ENCODE assay signal across 11 cellular contexts in the genomic region with DNA sequence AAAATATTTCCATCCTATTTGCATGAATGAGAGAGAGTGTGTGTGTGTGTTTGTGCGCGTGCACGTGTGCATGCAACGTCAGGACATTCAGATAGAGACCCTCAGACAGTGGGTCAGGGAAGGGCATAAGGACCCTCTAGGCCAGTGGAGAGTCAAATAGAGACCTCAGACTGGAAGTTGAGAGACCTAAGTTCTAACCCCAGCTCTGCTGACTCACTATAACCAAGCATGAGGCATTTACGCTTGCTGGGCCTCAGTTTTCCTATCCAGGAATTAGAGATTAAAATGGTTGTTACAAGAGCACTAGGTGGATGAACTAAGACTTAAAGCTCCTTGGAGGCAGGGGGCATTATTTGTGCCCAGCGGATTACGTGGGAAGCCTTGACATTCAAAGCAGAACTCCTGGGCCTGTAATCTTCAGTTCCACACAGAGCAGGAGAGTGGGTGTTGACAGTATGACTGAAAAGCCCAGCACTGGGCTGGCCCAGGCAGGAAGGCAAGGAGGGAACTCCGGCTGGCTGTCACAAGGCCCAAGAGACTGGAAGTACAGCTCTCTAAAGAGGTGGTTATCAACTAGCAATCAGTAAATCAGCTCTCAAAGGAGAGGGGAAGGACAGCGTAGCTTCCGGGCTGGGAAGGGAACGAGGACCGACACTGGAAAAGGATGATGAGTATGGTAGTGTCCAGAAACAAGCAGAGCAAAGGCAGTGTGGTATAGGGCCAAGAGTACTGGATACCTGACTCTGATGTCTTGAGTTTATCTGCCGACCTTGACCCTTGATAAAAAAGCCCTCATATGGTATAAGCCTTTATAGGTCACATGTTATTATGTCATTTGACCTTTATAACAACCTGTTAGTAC. TPM values are rescaled to one million over a fixed set of nuclear protein-coding genes. Genes with fewer than 3 reads are reported as not detected.
DNase-seq lines count a peak whose midpoint lies in the region; ATAC-seq lines count a peak whose summit lies in the region.
"Had no signal": no experiment of that assay in that cellular context is flagged by ENCODE, and none has a peak within 500 bp of the region (broad histone marks: within the 10 kb centered on the region; RNA-seq: fewer than 3 reads in every experiment).

No MANE protein-coding gene starts in this region.

- H3K79me1 ChIP-seq in mesendoderm (ENCODE audit: low read length) = peaks cover 32% of the 10 kb centered on the region

- ATAC-seq in CD4-positive, CD25-positive, alpha-beta regulatory T cell (ENCODE audit: low read depth in 2 of 2) = peak; percentile 32 to 46
- ATAC-seq in HG03354 (IDR thresholded peaks at IDR 0.05; ENCODE audit: poor library complexity, severe bottlenecking, unreplicated experiment) (no peak), HG03175 (IDR thresholded peaks at IDR 0.05; ENCODE audit: unreplicated experiment) (no peak)
- ATAC-seq: HCT116, SK-N-SH treated with all-trans-retinoic acid at 6 μM for 48 hours had no signal

- H3K27ac ChIP-seq in CD4-positive, CD25-positive, alpha-beta regulatory T cell (ENCODE audit: insufficient read depth, low read length, poor library complexity, severe bottlenecking) = peak overlapping the region; percentile 65
- H3K27ac ChIP-seq in caudate nucleus (ENCODE audit: low read depth, low read length) (peak overlapping the region; percentile 0), muscle layer of duodenum (ENCODE audit: low read length) (peak overlapping the region; percentile 39), mesendoderm (ENCODE audit: low read depth, low read length) (no peak overlapping the region)

- no peaks in the 10 kb centered on the region for H3K27me3 ChIP-seq in CD4-positive, CD25-positive, alpha-beta regulatory T cell (ENCODE audit: control insufficient read depth, insufficient read depth, low read length)
- H3K27me3 ChIP-seq in muscle layer of duodenum (ENCODE audit: low read depth, low read length) (no peaks in the 10 kb centered on the region), mesendoderm (ENCODE audit: insufficient read depth, low read length, poor library complexity) (no peaks in the 10 kb centered on the region)

- H2BK5ac ChIP-seq in mesendoderm (ENCODE audit: low read length) = no peak overlapping the region

- H3K23ac ChIP-seq in mesendoderm (ENCODE audit: low read length) = no peak overlapping the region

- H4K8ac ChIP-seq in mesendoderm (ENCODE audit: low read depth, low read length) = no peak overlapping the region

- peak overlapping the region; percentile 17 to 96 (median 78) for H3K4me3 Mint-ChIP-seq in CD4-positive, CD25-positive, alpha-beta regulatory T cell

- H3K36me3 Mint-ChIP-seq in CD4-positive, CD25-positive, alpha-beta regulatory T cell = peaks cover 51% of the 10 kb centered on the region

- no peak overlapping the region for H2BK15ac ChIP-seq in mesendoderm (replicated peaks; ENCODE audit: low read depth)

- no peak overlapping the region for H2AK5ac ChIP-seq in mesendoderm (ENCODE audit: low read length)

- no peak for DNase-seq in CD4-positive, CD25-positive, alpha-beta regulatory T cell
- DNase-seq in NCI-H526 treated with DMSO at 0.1 percent for 48 hours (lab: John Stamatoyannopoulos, UW) (peak; percentile 75), caudate nucleus (lab: John Stamatoyannopoulos, UW) (no peak), mesendoderm (no peak), NCI-H1048 (lab: John Stamatoyannopoulos, UW) (no peak)
- DNase-seq: amniotic stem cell had no signal

- H3K4me1 Mint-ChIP-seq in CD4-positive, CD25-positive, alpha-beta regulatory T cell = peaks cover 33 to 91% (median 67%) of the 10 kb centered on the region in 4 donors

- H3K4ac ChIP-seq in mesendoderm (ENCODE audit: low read depth, low read length) = no peak overlapping the region

- H3K4me1 ChIP-seq in CD4-positive, CD25-positive, alpha-beta regulatory T cell (ENCODE audit: control insufficient read depth, insufficient read depth, low read length, poor library complexity, severe bottlenecking) = peaks cover 61% of the 10 kb centered on the region
- H3K4me1 ChIP-seq in muscle layer of duodenum (ENCODE audit: control insufficient read depth in 1 of 2, insufficient read depth in 2 of 2, low read length in 2 of 2) (peaks cover 12 to 24% of the 10 kb centered on the region in 2 donors), mesendoderm (ENCODE audit: control insufficient read depth, low read depth, low read length) (peaks cover 12% of the 10 kb centered on the region)

- WGBS in mesendoderm (ENCODE audit: extremely low coverage, insufficient coverage, low lambda C conversion rate) = no CpG with 5 or more reads among the region's 13 CpGs

- peak overlapping the region; percentile 98 for H3K4me3 ChIP-seq in CD4-positive, CD25-positive, alpha-beta regulatory T cell (ENCODE audit: low read depth, low read length)
- H3K4me3 ChIP-seq in muscle layer of duodenum (ENCODE audit: low read depth in 1 of 2, low read length in 2 of 2) = no peak overlapping the region
- H3K4me3 ChIP-seq in mesendoderm (ENCODE audit: low read length) = no peak overlapping the region

- H2BK120ac ChIP-seq in mesendoderm (ENCODE audit: low read depth, low read length) = no peak overlapping the region

- no peak overlapping the region for H4K5ac ChIP-seq in mesendoderm (ENCODE audit: low read length)

- peak overlapping the region; percentile 86 to 99 (median 93) for H3K27ac Mint-ChIP-seq in CD4-positive, CD25-positive, alpha-beta regulatory T cell

- H3K4me2 ChIP-seq in mesendoderm (ENCODE audit: low read length) = no peak overlapping the region

- no peaks in the 10 kb centered on the region for H3K9me3 ChIP-seq in CD4-positive, CD25-positive, alpha-beta regulatory T cell (ENCODE audit: control insufficient read depth in 2 of 2, low read length in 2 of 2)
- no peaks in the 10 kb centered on the region for H3K9me3 ChIP-seq in muscle layer of duodenum (ENCODE audit: control insufficient read depth in 1 of 2, low read length in 2 of 2)

- no peak overlapping the region for H3K56ac ChIP-seq in mesendoderm (ENCODE audit: low read length)

- no peak overlapping the region for H3K18ac ChIP-seq in mesendoderm (ENCODE audit: low read length)

- peaks cover 0 to 1% (median 0%) of the 10 kb centered on the region in 7 donors for H3K9me3 Mint-ChIP-seq in CD4-positive, CD25-positive, alpha-beta regulatory T cell

- peaks cover 9% of the 10 kb centered on the region for H3K79me2 ChIP-seq in mesendoderm (ENCODE audit: control insufficient read depth, insufficient read depth, low read length)

- no peaks in the 10 kb centered on the region for H3K27me3 Mint-ChIP-seq in CD4-positive, CD25-positive, alpha-beta regulatory T cell

- no peak overlapping the region for H3K9ac ChIP-seq in mesendoderm (ENCODE audit: low read length)

- peaks cover 57% of the 10 kb centered on the region for H3K36me3 ChIP-seq in CD4-positive, CD25-positive, alpha-beta regulatory T cell (ENCODE audit: control insufficient read depth, insufficient read depth, low read length)
- H3K36me3 ChIP-seq in muscle layer of duodenum (ENCODE audit: control insufficient read depth in 1 of 2, insufficient read depth in 2 of 2, low read length in 2 of 2) = peaks cover 15 to 25% of the 10 kb centered on the region in 2 donors
- H3K36me3 ChIP-seq in mesendoderm (ENCODE audit: control insufficient read depth, insufficient read depth, low read length) = peaks cover 9% of the 10 kb centered on the region

RNA-seq across cellular contexts. Expression of gene RHOG, which starts 9.2 kb away (rescaled TPM):
- 173 TPM for total RNA-seq in CD4-positive, CD25-positive, alpha-beta regulatory T cell
- polyA plus RNA-seq in CD4-positive, CD25-positive, alpha-beta regulatory T cell = 100 to 1,000 TPM; 222 to 276 (median 240) TPM
- 38.2 TPM for polyA plus RNA-seq in mesendoderm (2013, experiment 1 of 2)
- 34.7 TPM for polyA plus RNA-seq in mesendoderm (2013, experiment 2 of 2)

RNA-seq across cellular contexts. Expression of gene PGAP2, which starts 23.2 kb away (rescaled TPM):
- 11.6 TPM for total RNA-seq in CD4-positive, CD25-positive, alpha-beta regulatory T cell
- polyA plus RNA-seq in CD4-positive, CD25-positive, alpha-beta regulatory T cell = 10 to 100 TPM; 11.4 to 16.7 (median 14.0) TPM
- polyA plus RNA-seq in mesendoderm (2013, experiment 1 of 2) = 55.1 TPM
- polyA plus RNA-seq in mesendoderm (2013, experiment 2 of 2) = 56.2 TPM

RNA-seq across cellular contexts. Expression of gene STIM1, which starts 23.9 kb away (rescaled TPM):
- 134 TPM for total RNA-seq in CD4-positive, CD25-positive, alpha-beta regulatory T cell
- polyA plus RNA-seq in CD4-positive, CD25-positive, alpha-beta regulatory T cell = 10 to 100 TPM; 25.7 to 30.6 (median 29.7) TPM
- 9.2 TPM for polyA plus RNA-seq in mesendoderm (2013, experiment 1 of 2)
- polyA plus RNA-seq in mesendoderm (2013, experiment 2 of 2) = 8.3 TPM

RNA-seq across cellular contexts. Expression of gene NUP98, which starts 34.3 kb away (rescaled TPM):
- total RNA-seq in CD4-positive, CD25-positive, alpha-beta regulatory T cell = 131 TPM
- 10 to 100 TPM; 28.0 to 48.7 (median 44.6) TPM for polyA plus RNA-seq in CD4-positive, CD25-positive, alpha-beta regulatory T cell
- polyA plus RNA-seq in mesendoderm (2013, experiment 1 of 2) = 72.3 TPM
- 72.2 TPM for polyA plus RNA-seq in mesendoderm (2013, experiment 2 of 2)

Comparison
In these comparisons a context has a peak if more than half of its experiments do, and no peak if none do; other contexts are left out.
1. ATAC-seq: peak in CD4-positive, CD25-positive, alpha-beta regulatory T cell (2 of 2); none in HG03354 (single experiment) and HG03175 (single experiment).